Comparison of ENCODE assay signal across 8 cellular contexts in genomic region chr3:48402281-48402732, GRCh38. TPM values are rescaled to one million over a fixed set of nuclear protein-coding genes. Genes with fewer than 3 reads are reported as not detected.
DNase-seq lines count a peak whose midpoint lies in the region; ATAC-seq and TF ChIP-seq lines count a peak whose summit lies in the region.

No MANE protein-coding gene starts in this region.

- peak overlapping the region; percentile 22 for H3K27ac Mint-ChIP-seq in mesothelial cell of epicardium

- H3K4me3 Mint-ChIP-seq in mesothelial cell of epicardium, result no peak overlapping the region

- no peaks in the 10 kb centered on the region for H3K9me3 Mint-ChIP-seq in mesothelial cell of epicardium

- ATAC-seq in HG03039 (IDR thresholded peaks at IDR 0.05; ENCODE audit: unreplicated experiment), result no peak

- H3K36me3 Mint-ChIP-seq in mesothelial cell of epicardium, result peaks cover 8% of the 10 kb centered on the region

- peaks cover 1% of the 10 kb centered on the region for H3K27me3 Mint-ChIP-seq in mesothelial cell of epicardium (ENCODE audit: low read depth)

- H3K4me1 Mint-ChIP-seq in mesothelial cell of epicardium, result no peaks in the 10 kb centered on the region

- peak; percentile 16 to 17 for DNase-seq in activated T-cell treated with anti-CD3 and anti-CD28 coated beads, Interleukin-2, amount 50 U/mL, for 48 hours
- DNase-seq in activated T-cell treated with anti-CD3 and anti-CD28 coated beads for 4 hours (no peak), dedifferentiated amniotic fluid mesenchymal stem cell (ENCODE audit: extremely low spot score) (peak; percentile 73), mesothelial cell of epicardium (ENCODE audit: low spot score in 2 of 2, unreplicated experiment in 2 of 2) (peak in 1 of 2 experiments; percentile 38), GF-D8 (lab: John Stamatoyannopoulos, UW) (no peak), Kasumi-1 (lab: John Stamatoyannopoulos, UW) (no peak)
- DNase-seq in effector CD4-positive, alpha-beta T cell, result no peak

- TF ChIP-seq CTCF in mesothelial cell of epicardium (IDR thresholded peaks at IDR 0.05; ENCODE audit: unreplicated experiment), result no peak

RNA-seq across cellular contexts. Expression of gene PLXNB1, which starts 27.6 kb away (rescaled TPM):
- total RNA-seq in mesothelial cell of epicardium, result 203 to 214 TPM (median 211 TPM) in 3 replicates

RNA-seq across cellular contexts. Expression of gene FBXW12, which starts 30.3 kb away (rescaled TPM):
- 0.47 to 0.66 TPM (median 0.51 TPM) in 3 replicates for total RNA-seq in mesothelial cell of epicardium

RNA-seq across cellular contexts. Expression of gene CCDC51, which starts 37.6 kb away (rescaled TPM):
- total RNA-seq in mesothelial cell of epicardium, result 10.7 to 12.3 TPM (median 11.5 TPM) in 3 replicates

RNA-seq across cellular contexts. Expression of gene TMA7, which starts 37.8 kb away (rescaled TPM):
- 183 to 192 TPM (median 186 TPM) in 3 replicates for total RNA-seq in mesothelial cell of epicardium

RNA-seq across cellular contexts. Expression of gene ATRIP, which starts 44.2 kb away (rescaled TPM):
- total RNA-seq in mesothelial cell of epicardium, result 11.6 to 12.0 TPM (median 11.6 TPM) in 3 replicates

Comparison
In these comparisons a context has a peak if more than half of its experiments do, and no peak if none do; other contexts are left out.
1. DNase-seq: peak in activated T-cell treated with anti-CD3 and anti-CD28 coated beads, Interleukin-2, amount 50 U/mL, for 48 hours (2 of 2) and dedifferentiated amniotic fluid mesenchymal stem cell (single experiment); none in activated T-cell treated with anti-CD3 and anti-CD28 coated beads for 4 hours (single experiment), GF-D8 (single experiment), effector CD4-positive, alpha-beta T cell (single experiment) and Kasumi-1 (0 of 2).